ENCODE assay signal across 10 cellular contexts in genomic region chr3:172513488-172513887, GRCh38. TPM values are rescaled to one million over a fixed set of nuclear protein-coding genes. Genes with fewer than 3 reads are reported as not detected.
A peak's percentile ranks its signal among the peaks of the same experiment; 100 is the strongest.
DNase-seq lines count a peak whose midpoint lies in the region; ATAC-seq and TF ChIP-seq lines count a peak whose summit lies in the region.
"Had no signal": no experiment of that assay in that cellular context is flagged by ENCODE, and none has a peak within 500 bp of the region (broad histone marks: within the 10 kb centered on the region; RNA-seq: fewer than 3 reads in every experiment).

No MANE protein-coding gene starts in this region.

- intact Hi-C loops in cardiac septum (cut with DNase I) (loop anchor here (5.0 kb wide), 1 partner anchor 49 kb away; no protein-coding TSS in a partner anchor), right lobe of liver (cut with DNase I) (no loop called here), vagina (cut with DNase I) (loop anchor here (10.0 kb wide), 1 partner anchor 81 kb away; no protein-coding TSS in a partner anchor), lower leg skin (cut with DNase I; ENCODE audit: low total_unique reads) (no loop called here)

- no peak for TF ChIP-seq CTCF in right atrium auricular region (IDR thresholded peaks at IDR 0.05)
- no peak for TF ChIP-seq CTCF in right lobe of liver (IDR thresholded peaks at IDR 0.05)
- no peak for TF ChIP-seq CTCF in vagina (IDR thresholded peaks at IDR 0.05)
- no peak for TF ChIP-seq CTCF in lower leg skin (IDR thresholded peaks at IDR 0.05)

- H3K4me3 ChIP-seq in right atrium auricular region (no peak overlapping the region), right lobe of liver (no peak overlapping the region), vagina (no peak overlapping the region), lower leg skin (ENCODE audit: low read depth, poor library complexity, severe bottlenecking) (no peak overlapping the region)

- WGBS in right lobe of liver (ENCODE audit: insufficient coverage, low coverage, low lambda C conversion rate, missing lambda C conversion rate), result 48% methylated on average over 2 of the region's 2 CpGs
- WGBS in lower leg skin, 2 donors, result 57 to 59% methylated on average over 2 of the region's 2 CpGs

- POLR2A ChIA-PET in activated CD4-positive, alpha-beta memory T cell treated with anti-CD3 and anti-CD28 coated beads, Interleukin-2, amount 10 ng/mL, durations not matched to agents 7 days and 5 days (lab: Charles Lee), result interaction anchor here (1.0 to 5.3 kb wide), 5 partner anchors 9 to 80 kb away, joined by 4 to 61 read pairs (median 6); partner anchors contain the start of gene TNFSF10

- no peaks in the 10 kb centered on the region for H3K9me3 Mint-ChIP-seq in activated CD4-positive, alpha-beta memory T cell treated with anti-CD3 and anti-CD28 coated beads, Interleukin-2, amount 10 ng/mL, durations not matched to agents 7 days and 5 days

- H3K36me3 Mint-ChIP-seq in activated CD4-positive, alpha-beta memory T cell treated with anti-CD3 and anti-CD28 coated beads, Interleukin-2, amount 10 ng/mL, durations not matched to agents 7 days and 5 days (ENCODE audit: low read depth), result peaks cover 98% of the 10 kb centered on the region

- H3K9me3 ChIP-seq in right atrium auricular region (no peaks in the 10 kb centered on the region), right lobe of liver (no peaks in the 10 kb centered on the region), vagina (no peaks in the 10 kb centered on the region)

- peak overlapping the region; percentile 37 for H3K4me3 Mint-ChIP-seq in activated CD4-positive, alpha-beta memory T cell treated with anti-CD3 and anti-CD28 coated beads, Interleukin-2, amount 10 ng/mL, durations not matched to agents 7 days and 5 days

- H3K27me3 ChIP-seq in right atrium auricular region, result no peaks in the 10 kb centered on the region
- no peaks in the 10 kb centered on the region for H3K27me3 ChIP-seq in right lobe of liver
- H3K27me3 ChIP-seq in vagina, result no peaks in the 10 kb centered on the region

- peak overlapping the region; percentile 37 to 48 for H3K27ac ChIP-seq in right atrium auricular region
- peak overlapping the region in 2 of 3 donors; percentile 41 to 49 for H3K27ac ChIP-seq in right lobe of liver
- H3K27ac ChIP-seq in vagina, result peak overlapping the region; percentile 45

- peaks cover 0 to 39% of the 10 kb centered on the region in 2 donors for H3K4me1 ChIP-seq in right atrium auricular region
- peaks cover 2 to 48% (median 20%) of the 10 kb centered on the region in 4 donors for H3K4me1 ChIP-seq in right lobe of liver
- peaks cover 56% of the 10 kb centered on the region for H3K4me1 ChIP-seq in vagina

- ATAC-seq in right lobe of liver, result no peak

- DNase-seq in right atrium auricular region (ENCODE audit: low spot score) (no peak), cardiac septum (ENCODE audit: low spot score) (no peak), right lobe of liver (no peak), vagina (ENCODE audit: extremely low spot score in 2 of 2) (no peak), lower leg skin (ENCODE audit: low spot score in 2 of 2) (no peak), SHP77 (lab: John Stamatoyannopoulos, UW) (no peak), SK-N-DZ (ENCODE audit: low spot score) (no peak)
- no peak for DNase-seq in activated CD4-positive, alpha-beta memory T cell treated with anti-CD3 and anti-CD28 coated beads, Interleukin-2, amount 10 ng/mL, durations not matched to agents 7 days and 5 days
- DNase-seq: C1 segment of cervical spinal cord, NCI-H69 had no signal

- TF ChIP-seq POLR2A in right lobe of liver (IDR thresholded peaks at IDR 0.05) (no peak), vagina (IDR thresholded peaks at IDR 0.05) (no peak), lower leg skin (IDR thresholded peaks at IDR 0.05) (no peak)

- H3K27ac Mint-ChIP-seq in activated CD4-positive, alpha-beta memory T cell treated with anti-CD3 and anti-CD28 coated beads, Interleukin-2, amount 10 ng/mL, durations not matched to agents 7 days and 5 days, result peak overlapping the region; percentile 87

- peaks cover 3% of the 10 kb centered on the region for H3K36me3 ChIP-seq in right atrium auricular region
- H3K36me3 ChIP-seq in right lobe of liver, result peaks cover 0 to 60% (median 17%) of the 10 kb centered on the region in 4 donors
- peaks cover 0 to 44% of the 10 kb centered on the region in 2 donors for H3K36me3 ChIP-seq in vagina

- H3K4me1 Mint-ChIP-seq in activated CD4-positive, alpha-beta memory T cell treated with anti-CD3 and anti-CD28 coated beads, Interleukin-2, amount 10 ng/mL, durations not matched to agents 7 days and 5 days, result peaks cover 88% of the 10 kb centered on the region

- no peaks in the 10 kb centered on the region for H3K27me3 Mint-ChIP-seq in activated CD4-positive, alpha-beta memory T cell treated with anti-CD3 and anti-CD28 coated beads, Interleukin-2, amount 10 ng/mL, durations not matched to agents 7 days and 5 days

- CTCF ChIA-PET in activated CD4-positive, alpha-beta memory T cell treated with anti-CD3 and anti-CD28 coated beads, Interleukin-2, amount 10 ng/mL, durations not matched to agents 7 days and 5 days (lab: Charles Lee), result interaction anchor here (0.7 to 7.6 kb wide), 6 partner anchors 16 to 156 kb away, joined by 3 to 98 read pairs (median 3); no protein-coding TSS in a partner anchor

RNA-seq across cellular contexts. Expression of gene TNFSF10, which starts 9.7 kb away (rescaled TPM):
- total RNA-seq in right atrium auricular region (10 to 100 TPM; 12.6 to 15.6 TPM), cardiac septum (13.0 TPM), right lobe of liver (10 to 100 TPM; 12.9 to 57.6 (median 40.0) TPM), vagina (92.8 TPM), lower leg skin (10 to 100 TPM; 57.5 to 75.2 (median 68.4) TPM)
- 100 to 1,000 TPM; 118 to 119 TPM for total RNA-seq in activated CD4-positive, alpha-beta memory T cell treated with anti-CD3 and anti-CD28 coated beads, Interleukin-2, amount 10 ng/mL, durations not matched to agents 7 days and 5 days
- polyA plus RNA-seq in SK-N-DZ (2014; cell fraction: cytosol; rRNA removed), result not detected in 2 replicates
- not detected in 2 replicates for polyA plus RNA-seq in SK-N-DZ (2014; cell fraction: nucleus; rRNA removed)

Comparison
In these comparisons a context has a peak if more than half of its experiments do, and no peak if none do; other contexts are left out.
1. intact Hi-C loops: an anchor here in cardiac septum (5.0 kb wide) and vagina (10.0 kb wide); none called in right lobe of liver and lower leg skin.